In genomic region chr14:39145266-39145966, GRCh38 we compare ENCODE assay signal across 1 cellular context.
TF ChIP-seq lines count a peak whose summit lies in the region.

No MANE protein-coding gene starts in this region.

TF ChIP-seq in K562, 482 proteins besides CTCF, POLR2A, EP300 and RAD21 (continues in another document):
- no peak for TF ChIP-seq NFRKB (IDR thresholded peaks at IDR 0.05; ENCODE audit: low read depth)
- no peak for TF ChIP-seq MECOM (CRISPR knock-in tag; IDR thresholded peaks at IDR 0.05)
- TF ChIP-seq EZH2 (IDR thresholded peaks at IDR 0.05; ENCODE audit: borderline replicate concordance, low read depth, low read length) = no peak
- no peak for TF ChIP-seq MCM3 (IDR thresholded peaks at IDR 0.05)
- TF ChIP-seq MEF2A (IDR thresholded peaks at IDR 0.05; ENCODE audit: control insufficient read depth, low read depth, low read length) = no peak
- no peak for TF ChIP-seq ZNF644 (tag; IDR thresholded peaks at IDR 0.05; ENCODE audit: low read depth)
- TF ChIP-seq ZNF444 (CRISPR knock-in tag; IDR thresholded peaks at IDR 0.05) = no peak
- TF ChIP-seq PBX2 (CRISPR knock-in tag; IDR thresholded peaks at IDR 0.05; ENCODE audit: low read depth) = no peak
- TF ChIP-seq PBX2 (tag; conservative IDR thresholded peaks at IDR 0.05; ENCODE audit: low read depth) = peak; percentile 84
- TF ChIP-seq ZNF717 (CRISPR knock-in tag; IDR thresholded peaks at IDR 0.05) = no peak
- no peak for TF ChIP-seq KLF13 (tag; IDR thresholded peaks at IDR 0.05; ENCODE audit: borderline replicate concordance, low read depth)
- TF ChIP-seq MTA3 (IDR thresholded peaks at IDR 0.05; ENCODE audit: borderline replicate concordance) = 0 out of 2 replicates have a peak, but pooled peaks have one; percentile 50
- TF ChIP-seq HDGF (IDR thresholded peaks at IDR 0.05) = no peak
- no peak for TF ChIP-seq ESRRB (CRISPR knock-in tag; IDR thresholded peaks at IDR 0.05; ENCODE audit: borderline replicate concordance)
- TF ChIP-seq DACH1 (IDR thresholded peaks at IDR 0.05; ENCODE audit: partially characterized antibody) = no peak
- TF ChIP-seq CEBPG (CRISPR knock-in tag; IDR thresholded peaks at IDR 0.05) = no peak
- no peak for TF ChIP-seq CEBPG (tag; conservative IDR thresholded peaks at IDR 0.05 in 1 of 2, IDR thresholded peaks at IDR 0.05 in 1 of 2)
- TF ChIP-seq ESRRA (IDR thresholded peaks at IDR 0.05; ENCODE audit: borderline replicate concordance, low read depth) = peak; percentile 52; the same call in 1 of the 2 replicates
- TF ChIP-seq TRIM24 (IDR thresholded peaks at IDR 0.05) = peak; percentile 76 to 78; a peak in 3 of 4 replicates
- TF ChIP-seq ZNF79 (CRISPR knock-in tag; IDR thresholded peaks at IDR 0.05; ENCODE audit: low read depth) = no peak
- TF ChIP-seq HMG20B (CRISPR knock-in tag; IDR thresholded peaks at IDR 0.05) = no peak
- peak; percentile 68 for TF ChIP-seq CREM (IDR thresholded peaks at IDR 0.05; ENCODE audit: low read depth)
- TF ChIP-seq MED1 (CRISPR knock-in tag; IDR thresholded peaks at IDR 0.05; ENCODE audit: borderline replicate concordance) = no peak
- TF ChIP-seq PHF21A (IDR thresholded peaks at IDR 0.05; ENCODE audit: borderline replicate concordance, low read depth) = 0 out of 2 replicates have a peak, but pooled peaks have one; percentile 33
- TF ChIP-seq CSDE1 (IDR thresholded peaks at IDR 0.05) = no peak
- TF ChIP-seq IRF2 (CRISPR knock-in tag; IDR thresholded peaks at IDR 0.05) = no peak
- no peak for TF ChIP-seq JUNB (CRISPR knock-in tag; conservative IDR thresholded peaks at IDR 0.05)
- TF ChIP-seq ELF4 (CRISPR knock-in tag; IDR thresholded peaks at IDR 0.05) = no peak
- no peak for TF ChIP-seq MCM2 (IDR thresholded peaks at IDR 0.05; ENCODE audit: low read depth)
- peak; percentile 64; the same call in 1 of the 2 replicates for TF ChIP-seq JUND (IDR thresholded peaks at IDR 0.05; ENCODE audit: borderline replicate concordance, low read depth, low read length)
- peak; percentile 59; the same call in 1 of the 3 replicates for TF ChIP-seq JUND (tag; IDR thresholded peaks at IDR 0.05; ENCODE audit: borderline replicate concordance, low read depth, low read length)
- no peak for TF ChIP-seq ZKSCAN8 (CRISPR knock-in tag; IDR thresholded peaks at IDR 0.05)
- TF ChIP-seq E4F1 (CRISPR knock-in tag; IDR thresholded peaks at IDR 0.05; ENCODE audit: borderline replicate concordance) = no peak
- no peak for TF ChIP-seq POLR2G (IDR thresholded peaks at IDR 0.05; ENCODE audit: low read depth, low read length)
- TF ChIP-seq CEBPB (tag; IDR thresholded peaks at IDR 0.05) = no peak
- TF ChIP-seq MEIS2 (IDR thresholded peaks at IDR 0.05; ENCODE audit: partially characterized antibody) = peak; percentile 89
- TF ChIP-seq FOXP1 (CRISPR knock-in tag; IDR thresholded peaks at IDR 0.05) = no peak
- TF ChIP-seq ZNF609 (CRISPR knock-in tag; IDR thresholded peaks at IDR 0.05; ENCODE audit: borderline replicate concordance) = no peak
- no peak for TF ChIP-seq RBFOX2 (IDR thresholded peaks at IDR 0.05; ENCODE audit: low read depth, low read length)
- no peak for TF ChIP-seq E2F8 (IDR thresholded peaks at IDR 0.05; ENCODE audit: low read depth, partially characterized antibody)
- TF ChIP-seq SREBF2 (CRISPR knock-in tag; IDR thresholded peaks at IDR 0.05) = no peak
- no peak for TF ChIP-seq ZNF77 (CRISPR knock-in tag; IDR thresholded peaks at IDR 0.05)
- TF ChIP-seq STAT6 (CRISPR knock-in tag; IDR thresholded peaks at IDR 0.05) = no peak
- no peak for TF ChIP-seq PHB (CRISPR knock-in tag; IDR thresholded peaks at IDR 0.05)
- no peak for TF ChIP-seq MTA1 (IDR thresholded peaks at IDR 0.05; ENCODE audit: borderline replicate concordance)
- no peak for TF ChIP-seq PRMT5 (CRISPR knock-in tag; IDR thresholded peaks at IDR 0.05)
- TF ChIP-seq ZNF311 (CRISPR knock-in tag; IDR thresholded peaks at IDR 0.05) = no peak
- TF ChIP-seq ZZZ3 (IDR thresholded peaks at IDR 0.05) = no peak
- no peak for TF ChIP-seq ETV1 (tag; conservative IDR thresholded peaks at IDR 0.05; ENCODE audit: low read depth)
- TF ChIP-seq ZNF384 (IDR thresholded peaks at IDR 0.05; ENCODE audit: low read depth, low read length) = no peak
- TF ChIP-seq SAP30 (IDR thresholded peaks at IDR 0.05; ENCODE audit: borderline replicate concordance, insufficient read depth, low read depth, low read length, poor library complexity, severe bottlenecking) = no peak
- TF ChIP-seq ID3 (CRISPR knock-in tag; IDR thresholded peaks at IDR 0.05) = no peak
- no peak for TF ChIP-seq ID3 (tag; IDR thresholded peaks at IDR 0.05)
- TF ChIP-seq NKRF (IDR thresholded peaks at IDR 0.05; ENCODE audit: borderline replicate concordance) = no peak
